In the genomic region with DNA sequence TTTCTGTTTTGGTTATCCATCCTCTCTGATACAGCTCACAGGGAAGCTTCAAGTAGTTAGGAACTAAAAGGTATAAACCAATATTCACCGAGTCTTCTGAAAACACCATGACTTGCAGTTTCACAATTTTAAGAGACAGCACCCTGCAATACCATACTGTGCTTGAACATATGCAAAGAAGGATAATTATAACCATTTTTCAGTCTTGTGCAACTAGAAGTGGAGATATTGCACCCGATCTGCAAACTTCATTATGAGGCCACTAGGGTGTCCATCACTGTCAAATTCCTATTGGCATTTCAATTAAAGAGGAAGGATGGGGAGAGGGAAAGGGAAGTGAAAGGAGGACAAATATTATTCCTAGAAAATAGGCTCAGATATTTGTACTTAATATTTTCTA, we compare ENCODE assay signal across 9 cellular contexts. TPM values are rescaled to one million over a fixed set of nuclear protein-coding genes. Genes with fewer than 3 reads are reported as not detected.
DNase-seq lines count a peak whose midpoint lies in the region; ATAC-seq and TF ChIP-seq lines count a peak whose summit lies in the region.
"Had no signal": no experiment of that assay in that cellular context is flagged by ENCODE, and none has a peak within 500 bp of the region (broad histone marks: within the 10 kb centered on the region; RNA-seq: fewer than 3 reads in every experiment).

No MANE protein-coding gene starts in this region.

- no peak overlapping the region for H2AFZ ChIP-seq in GM23338

- H3K27me3 ChIP-seq in A673 (replicated peaks; ENCODE audit: insufficient read depth, low read depth, low read length, poor library complexity) = no peaks in the 10 kb centered on the region
- H3K27me3 ChIP-seq in GM23338 (ENCODE audit: insufficient read depth) = no peaks in the 10 kb centered on the region

- peak; percentile 44 for DNase-seq in A673 (ENCODE audit: low spot score)
- peak; percentile 66 for DNase-seq in NCI-H69 (lab: John Stamatoyannopoulos, UW)
- no peak for DNase-seq in GDM1 (lab: John Stamatoyannopoulos, UW)
- DNase-seq in GM23338 (ENCODE audit: low spot score) = no peak
- no peak for DNase-seq in T-helper 2 cell
- no peak for DNase-seq in activated T-cell treated with anti-CD3 and anti-CD28 coated beads, Interleukin-2, amount 50 U/mL, for 72 hours
- DNase-seq: activated naive CD4-positive, alpha-beta T cell had no signal

- no peaks in the 10 kb centered on the region for H3K36me3 Mint-ChIP-seq in GM23338 (ENCODE audit: low read depth)
- H3K36me3 Mint-ChIP-seq in activated T-cell treated with anti-CD3 and anti-CD28 coated beads, Interleukin-2, amount 50 U/mL, for 72 hours (ENCODE audit: insufficient read depth in 2 of 2) = peaks cover 3 to 4% of the 10 kb centered on the region in 2 donors

- no peak overlapping the region for H3K4me2 ChIP-seq in GM23338

- H3K4me3 Mint-ChIP-seq in GM23338 = no peak overlapping the region
- no peak overlapping the region for H3K4me3 Mint-ChIP-seq in activated T-cell treated with anti-CD3 and anti-CD28 coated beads, Interleukin-2, amount 50 U/mL, for 72 hours

- H3K4me3 ChIP-seq in A673 (ENCODE audit: low read depth, low read length, poor library complexity, severe bottlenecking) (no peak overlapping the region), GM23338 (no peak overlapping the region)

- no peaks in the 10 kb centered on the region for H3K9me2 ChIP-seq in GM23338 (ENCODE audit: insufficient read depth)

- peak overlapping the region; percentile 68 for H3K27ac ChIP-seq in A673 (ENCODE audit: low read depth, low read length, poor library complexity, severe bottlenecking)
- no peak overlapping the region for H3K27ac ChIP-seq in GM23338 (ENCODE audit: low read depth)

- no peaks in the 10 kb centered on the region for H3F3A ChIP-seq in GM23338 (replicated peaks; ENCODE audit: low read depth)

- intact Hi-C loops in A673 (cut with micrococcal nuclease; ENCODE audit: unreplicated experiment) = loop anchor here (1.0 kb wide), 1 partner anchor 32 kb away; a partner anchor contains a TSS

- no peaks in the 10 kb centered on the region for H3K9me3 Mint-ChIP-seq in GM23338
- H3K9me3 Mint-ChIP-seq in activated T-cell treated with anti-CD3 and anti-CD28 coated beads, Interleukin-2, amount 50 U/mL, for 72 hours = no peaks in the 10 kb centered on the region

- ATAC-seq in GM19328 (IDR thresholded peaks at IDR 0.05; ENCODE audit: unreplicated experiment) (peak; percentile 92), HG02970 (IDR thresholded peaks at IDR 0.05; ENCODE audit: low FRiP score, unreplicated experiment) (peak; percentile 71), GM23338 (no peak)
- ATAC-seq in activated T-cell treated with anti-CD3 and anti-CD28 coated beads, Interleukin-2, amount 50 U/mL, for 72 hours (replicated peaks in 1 of 2) = no peak

- peaks cover 22% of the 10 kb centered on the region for H3K4me1 Mint-ChIP-seq in GM23338
- peaks cover 10% of the 10 kb centered on the region for H3K4me1 Mint-ChIP-seq in activated T-cell treated with anti-CD3 and anti-CD28 coated beads, Interleukin-2, amount 50 U/mL, for 72 hours (ENCODE audit: low read depth)

- CTCF ChIA-PET in A673 (lab: Charles Lee) = no interaction called here

- TF ChIP-seq CTCF in A673 (conservative IDR thresholded peaks at IDR 0.05; ENCODE audit: low read depth, low read length) = peak; percentile 50
- peak in 1 of 2 experiments; percentile 43; a peak in 1 of 4 replicates for TF ChIP-seq CTCF in GM23338 (conservative IDR thresholded peaks at IDR 0.05; ENCODE audit: low read depth in 2 of 2)

- H3K36me3 ChIP-seq in A673 (ENCODE audit: insufficient read depth, low read length, poor library complexity, severe bottlenecking) (no peaks in the 10 kb centered on the region), GM23338 (ENCODE audit: insufficient read depth) (no peaks in the 10 kb centered on the region)

- no peaks in the 10 kb centered on the region for H3K27me3 Mint-ChIP-seq in GM23338 (ENCODE audit: insufficient read depth, low read depth, poor library complexity)
- H3K27me3 Mint-ChIP-seq in activated T-cell treated with anti-CD3 and anti-CD28 coated beads, Interleukin-2, amount 50 U/mL, for 72 hours (ENCODE audit: low read depth) = peaks cover 15% of the 10 kb centered on the region

- H3K27ac Mint-ChIP-seq in GM23338 = no peak overlapping the region
- no peak overlapping the region for H3K27ac Mint-ChIP-seq in activated T-cell treated with anti-CD3 and anti-CD28 coated beads, Interleukin-2, amount 50 U/mL, for 72 hours

- peaks cover 56% of the 10 kb centered on the region for H3K4me1 ChIP-seq in A673 (ENCODE audit: insufficient read depth, low read length, poor library complexity, severe bottlenecking)
- H3K4me1 ChIP-seq in GM23338 (ENCODE audit: insufficient read depth) = peaks cover 10% of the 10 kb centered on the region; the same call in 1 of the 2 replicates

- POLR2A ChIA-PET in A673 (lab: Charles Lee; ENCODE audit: low non-redundant PET) = no interaction called here

- H3K9me3 ChIP-seq in A673 (ENCODE audit: low read depth, low read length, poor library complexity, severe bottlenecking) = no peaks in the 10 kb centered on the region

- H4K20me1 ChIP-seq in GM23338 (replicated peaks; ENCODE audit: insufficient read depth) = no peaks in the 10 kb centered on the region

- BruUV-seq in A673 (replicated peaks; lab: Mats Ljungman, UMichigan) = no TSS peak

- no peaks in the 10 kb centered on the region for H3K79me2 ChIP-seq in GM23338 (replicated peaks; ENCODE audit: insufficient read depth)

TF ChIP-seq in GM23338, 12 proteins besides CTCF, POLR2A, EP300 and RAD21 (continues in another document):
- no peak for TF ChIP-seq NANOG (IDR thresholded peaks at IDR 0.05; ENCODE audit: borderline replicate concordance)
- no peak for TF ChIP-seq EZH2phosphoT487 (IDR thresholded peaks at IDR 0.05; ENCODE audit: unreplicated experiment)
- TF ChIP-seq, protein P1, sequence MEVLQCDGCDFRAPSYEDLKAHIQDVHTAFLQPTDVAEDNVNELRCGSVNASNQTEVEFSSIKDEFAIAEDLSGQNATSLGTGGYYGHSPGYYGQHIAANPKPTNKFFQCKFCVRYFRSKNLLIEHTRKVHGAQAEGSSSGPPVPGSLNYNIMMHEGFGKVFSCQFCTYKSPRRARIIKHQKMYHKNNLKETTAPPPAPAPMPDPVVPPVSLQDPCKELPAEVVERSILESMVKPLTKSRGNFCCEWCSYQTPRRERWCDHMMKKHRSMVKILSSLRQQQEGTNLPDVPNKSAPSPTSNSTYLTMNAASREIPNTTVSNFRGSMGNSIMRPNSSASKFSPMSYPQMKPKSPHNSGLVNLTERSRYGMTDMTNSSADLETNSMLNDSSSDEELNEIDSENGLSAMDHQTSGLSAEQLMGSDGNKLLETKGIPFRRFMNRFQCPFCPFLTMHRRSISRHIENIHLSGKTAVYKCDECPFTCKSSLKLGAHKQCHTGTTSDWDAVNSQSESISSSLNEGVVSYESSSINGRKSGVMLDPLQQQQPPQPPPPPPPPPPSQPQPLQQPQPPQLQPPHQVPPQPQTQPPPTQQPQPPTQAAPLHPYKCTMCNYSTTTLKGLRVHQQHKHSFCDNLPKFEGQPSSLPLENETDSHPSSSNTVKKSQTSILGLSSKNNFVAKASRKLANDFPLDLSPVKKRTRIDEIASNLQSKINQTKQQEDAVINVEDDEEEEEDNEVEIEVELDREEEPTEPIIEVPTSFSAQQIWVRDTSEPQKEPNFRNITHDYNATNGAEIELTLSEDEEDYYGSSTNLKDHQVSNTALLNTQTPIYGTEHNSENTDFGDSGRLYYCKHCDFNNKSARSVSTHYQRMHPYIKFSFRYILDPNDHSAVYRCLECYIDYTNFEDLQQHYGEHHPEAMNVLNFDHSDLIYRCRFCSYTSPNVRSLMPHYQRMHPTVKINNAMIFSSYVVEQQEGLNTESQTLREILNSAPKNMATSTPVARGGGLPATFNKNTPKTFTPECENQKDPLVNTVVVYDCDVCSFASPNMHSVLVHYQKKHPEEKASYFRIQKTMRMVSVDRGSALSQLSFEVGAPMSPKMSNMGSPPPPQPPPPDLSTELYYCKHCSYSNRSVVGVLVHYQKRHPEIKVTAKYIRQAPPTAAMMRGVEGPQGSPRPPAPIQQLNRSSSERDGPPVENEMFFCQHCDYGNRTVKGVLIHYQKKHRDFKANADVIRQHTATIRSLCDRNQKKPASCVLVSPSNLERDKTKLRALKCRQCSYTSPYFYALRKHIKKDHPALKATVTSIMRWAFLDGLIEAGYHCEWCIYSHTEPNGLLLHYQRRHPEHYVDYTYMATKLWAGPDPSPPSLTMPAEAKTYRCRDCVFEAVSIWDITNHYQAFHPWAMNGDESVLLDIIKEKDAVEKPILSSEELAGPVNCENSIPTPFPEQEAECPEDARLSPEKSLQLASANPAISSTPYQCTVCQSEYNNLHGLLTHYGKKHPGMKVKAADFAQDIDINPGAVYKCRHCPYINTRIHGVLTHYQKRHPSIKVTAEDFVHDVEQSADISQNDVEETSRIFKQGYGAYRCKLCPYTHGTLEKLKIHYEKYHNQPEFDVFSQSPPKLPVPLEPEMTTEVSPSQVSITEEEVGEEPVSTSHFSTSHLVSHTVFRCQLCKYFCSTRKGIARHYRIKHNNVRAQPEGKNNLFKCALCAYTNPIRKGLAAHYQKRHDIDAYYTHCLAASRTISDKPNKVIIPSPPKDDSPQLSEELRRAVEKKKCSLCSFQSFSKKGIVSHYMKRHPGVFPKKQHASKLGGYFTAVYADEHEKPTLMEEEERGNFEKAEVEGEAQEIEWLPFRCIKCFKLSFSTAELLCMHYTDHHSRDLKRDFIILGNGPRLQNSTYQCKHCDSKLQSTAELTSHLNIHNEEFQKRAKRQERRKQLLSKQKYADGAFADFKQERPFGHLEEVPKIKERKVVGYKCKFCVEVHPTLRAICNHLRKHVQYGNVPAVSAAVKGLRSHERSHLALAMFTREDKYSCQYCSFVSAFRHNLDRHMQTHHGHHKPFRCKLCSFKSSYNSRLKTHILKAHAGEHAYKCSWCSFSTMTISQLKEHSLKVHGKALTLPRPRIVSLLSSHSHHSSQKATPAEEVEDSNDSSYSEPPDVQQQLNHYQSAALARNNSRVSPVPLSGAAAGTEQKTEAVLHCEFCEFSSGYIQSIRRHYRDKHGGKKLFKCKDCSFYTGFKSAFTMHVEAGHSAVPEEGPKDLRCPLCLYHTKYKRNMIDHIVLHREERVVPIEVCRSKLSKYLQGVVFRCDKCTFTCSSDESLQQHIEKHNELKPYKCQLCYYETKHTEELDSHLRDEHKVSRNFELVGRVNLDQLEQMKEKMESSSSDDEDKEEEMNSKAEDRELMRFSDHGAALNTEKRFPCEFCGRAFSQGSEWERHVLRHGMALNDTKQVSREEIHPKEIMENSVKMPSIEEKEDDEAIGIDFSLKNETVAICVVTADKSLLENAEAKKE (CRISPR knock-in tag; IDR thresholded peaks at IDR 0.05) = no peak

RNA-seq across cellular contexts. Expression of a gene that starts 32.4 kb away (rescaled TPM):
- 25.5 and 25.7 TPM in 2 replicates for total RNA-seq in A673 (2021)
- total RNA-seq in GM23338 (2014; rRNA removed; shearing (Covaris generic)) = 13.9 and 16.3 TPM in 2 replicates
- 2.9 and 4.9 TPM in 2 replicates for polyA plus RNA-seq in GM23338 (2016; fragmentation: Nextera tagmentation; extraction: Ambion mirVana)
- 10 to 100 TPM; 56.2 to 60.1 TPM for total RNA-seq in activated T-cell treated with anti-CD3 and anti-CD28 coated beads, Interleukin-2, amount 50 U/mL, for 72 hours

RNA-seq across cellular contexts. Expression of a gene that starts 56.3 kb away (rescaled TPM):
- total RNA-seq in A673 (2021) = 42.1 and 43.1 TPM in 2 replicates
- 62.8 and 65.1 TPM in 2 replicates for total RNA-seq in GM23338 (2014; rRNA removed; shearing (Covaris generic))
- 18.2 and 19.6 TPM in 2 replicates for polyA plus RNA-seq in GM23338 (2016; fragmentation: Nextera tagmentation; extraction: Ambion mirVana)
- total RNA-seq in activated T-cell treated with anti-CD3 and anti-CD28 coated beads, Interleukin-2, amount 50 U/mL, for 72 hours = 10 to 100 TPM; 56.2 to 58.5 TPM

Comparison
In these comparisons a context has a peak if more than half of its experiments do, and no peak if none do; other contexts are left out.
1. DNase-seq: peak in A673 (single experiment) and NCI-H69 (single experiment); none in GDM1 (single experiment), GM23338 (single experiment), T-helper 2 cell (0 of 5) and activated T-cell treated with anti-CD3 and anti-CD28 coated beads, Interleukin-2, amount 50 U/mL, for 72 hours (0 of 2).
2. ATAC-seq: peak in GM19328 (single experiment) and HG02970 (single experiment); none in GM23338 (single experiment) and activated T-cell treated with anti-CD3 and anti-CD28 coated beads, Interleukin-2, amount 50 U/mL, for 72 hours (0 of 2).